9 cellular contexts compared by ENCODE assay signal in the genomic region with DNA sequence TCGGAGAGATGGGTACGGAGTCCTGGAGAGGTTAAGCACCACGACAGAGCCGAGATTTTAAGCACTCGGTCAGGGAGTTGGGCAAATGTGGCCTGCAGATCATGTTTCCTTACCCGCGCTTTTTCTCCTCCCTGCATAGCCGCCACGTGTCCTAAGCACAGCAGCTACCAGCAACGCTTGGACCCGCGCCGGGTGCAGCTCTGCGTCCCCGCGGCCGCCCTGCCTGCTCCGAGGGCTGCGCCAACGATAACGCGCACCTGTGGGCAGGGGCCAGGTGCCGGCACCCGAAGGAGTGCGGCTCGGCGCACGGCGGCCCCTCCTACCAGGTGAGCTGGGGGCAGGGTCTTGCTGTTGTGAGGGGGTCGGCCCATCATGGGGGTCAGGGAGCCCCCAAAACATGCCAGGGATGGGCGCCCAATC. TPM values are rescaled to one million over a fixed set of nuclear protein-coding genes. Genes with fewer than 3 reads are reported as not detected.
DNase-seq lines count a peak whose midpoint lies in the region; ATAC-seq and TF ChIP-seq lines count a peak whose summit lies in the region.
"Had no signal": no experiment of that assay in that cellular context is flagged by ENCODE, and none has a peak within 500 bp of the region (broad histone marks: within the 10 kb centered on the region; RNA-seq: fewer than 3 reads in every experiment).

No MANE protein-coding gene starts in this region.

- intact Hi-C loops in esophagus squamous epithelium (cut with DNase I) = no loop called here
- intact Hi-C loops in transverse colon (cut with DNase I; ENCODE audit: low total_unique reads) = no loop called here

- peak; percentile 5 to 6 for ATAC-seq in naive B cell (ENCODE audit: low read depth in 2 of 2)

- no peak for TF ChIP-seq POLR2A in esophagus squamous epithelium (IDR thresholded peaks at IDR 0.05)
- no peak for TF ChIP-seq POLR2A in transverse colon (IDR thresholded peaks at IDR 0.05)

- peak overlapping the region; percentile 64 for H3K27ac ChIP-seq in C4-2B
- H3K27ac ChIP-seq in Karpas-422 (ENCODE audit: low read length) = no peak overlapping the region
- no peak overlapping the region for H3K27ac ChIP-seq in coronary artery
- no peak overlapping the region for H3K27ac ChIP-seq in esophagus squamous epithelium
- H3K27ac ChIP-seq in transverse colon = no peak overlapping the region

- 10 to 37% methylated on average over 9 to 22 of the region's 31 CpGs for WGBS in esophagus squamous epithelium, 2 donors
- WGBS in transverse colon (ENCODE audit: low coverage in 1 of 2), 2 donors = 30% methylated on average over 16 of the region's 31 CpGs; no CpG with 5 or more reads in 1 of the 2 donors

- no peak for TF ChIP-seq EP300 in transverse colon (IDR thresholded peaks at IDR 0.05; ENCODE audit: low read depth)

- peak overlapping the region; percentile 91; the same call in 1 of the 2 replicates for H2AFZ ChIP-seq in Karpas-422 (ENCODE audit: low read length)

- peak overlapping the region; percentile 57 for H3K4me2 ChIP-seq in Karpas-422 (ENCODE audit: low read depth, low read length, poor library complexity, severe bottlenecking)

- no peaks in the 10 kb centered on the region for H3K27me3 ChIP-seq in Karpas-422 (ENCODE audit: low read length)
- peaks cover 0 to 33% (median 0%) of the 10 kb centered on the region in 4 donors for H3K27me3 ChIP-seq in esophagus squamous epithelium
- H3K27me3 ChIP-seq in transverse colon = peaks cover 8% of the 10 kb centered on the region

- H3K9me3 ChIP-seq in Karpas-422 (ENCODE audit: low read length) = no peaks in the 10 kb centered on the region
- no peaks in the 10 kb centered on the region for H3K9me3 ChIP-seq in esophagus squamous epithelium
- no peaks in the 10 kb centered on the region for H3K9me3 ChIP-seq in transverse colon

- no peaks in the 10 kb centered on the region for H4K20me1 ChIP-seq in Karpas-422 (ENCODE audit: insufficient read depth, low read depth, low read length)

- no peaks in the 10 kb centered on the region for H3K9me3 Mint-ChIP-seq in naive B cell

- H3K36me3 ChIP-seq in Karpas-422 (ENCODE audit: insufficient read depth, low read length) (no peaks in the 10 kb centered on the region), esophagus squamous epithelium (no peaks in the 10 kb centered on the region), transverse colon (no peaks in the 10 kb centered on the region)

- no peaks in the 10 kb centered on the region for H3K9me2 ChIP-seq in Karpas-422 (replicated peaks; ENCODE audit: insufficient read depth, low read length)

- no peaks in the 10 kb centered on the region for H3K36me3 Mint-ChIP-seq in naive B cell

- H3K4me3 Mint-ChIP-seq in naive B cell = peak overlapping the region in 6 of 8 donors; percentile 40 to 87 (median 77)

- H3K27me3 Mint-ChIP-seq in naive B cell = peaks cover 0 to 1% (median 0%) of the 10 kb centered on the region in 3 donors

- in situ Hi-C loops in transverse colon (cut with MboI; ENCODE audit: low pct_ligation_motif_present in 1 of 4, low pct_unique_long_range_greater_than_20kb in 1 of 4, low sequenced_read_pairs in 3 of 4) = no loop called here

- H3K4me1 ChIP-seq in Karpas-422 (ENCODE audit: low read length) (peaks cover 31% of the 10 kb centered on the region), esophagus squamous epithelium (peaks cover 11 to 55% (median 22%) of the 10 kb centered on the region in 3 donors), transverse colon (peaks cover 0 to 9% (median 5%) of the 10 kb centered on the region in 4 donors)

- DNase-seq in Karpas-422 = no peak
- DNase-seq in coronary artery (ENCODE audit: low spot score) = no peak
- DNase-seq in naive B cell = no peak
- no peak for DNase-seq in NCI-H446 (lab: John Stamatoyannopoulos, UW)
- DNase-seq in esophagus squamous epithelium (lab: John Stamatoyannopoulos, UW) = no peak
- DNase-seq in transverse colon = no peak
- no peak for DNase-seq in superior temporal gyrus (ENCODE audit: extremely low spot score)

- TF ChIP-seq CTCF in C4-2B (conservative IDR thresholded peaks at IDR 0.05) = peak; percentile 67
- TF ChIP-seq CTCF in coronary artery (IDR thresholded peaks at IDR 0.05) = no peak
- no peak for TF ChIP-seq CTCF in esophagus squamous epithelium (IDR thresholded peaks at IDR 0.05)
- TF ChIP-seq CTCF in transverse colon (IDR thresholded peaks at IDR 0.05) = no peak

- 0 out of 2 replicates have a peak overlapping the region, but pooled peaks have one; percentile 37 for H3K9ac ChIP-seq in Karpas-422 (ENCODE audit: low read length)

- H3K4me1 Mint-ChIP-seq in naive B cell = peaks cover 29 to 52% (median 38%) of the 10 kb centered on the region in 3 donors

- peak overlapping the region in 1 of 6 donors; percentile 65 for H3K27ac Mint-ChIP-seq in naive B cell

- no peaks in the 10 kb centered on the region for H3K79me2 ChIP-seq in Karpas-422 (ENCODE audit: low read length)

- H3K4me3 ChIP-seq in Karpas-422 (ENCODE audit: low read length) (no peak overlapping the region), coronary artery (peak overlapping the region; percentile 45), esophagus squamous epithelium (peak overlapping the region in 1 of 4 donors; percentile 42), transverse colon (no peak overlapping the region)
- H3K4me3 ChIP-seq: lung had no signal

RNA-seq across cellular contexts. Expression of a gene that starts 24.8 kb away (rescaled TPM):
- not detected in 2 replicates for total RNA-seq in Karpas-422 (2014; rRNA removed; shearing (Covaris generic); ENCODE audit: low replicate concordance)
- polyA plus RNA-seq in naive B cell (ENCODE audit: low read depth in 6 of 6) = not detected
- total RNA-seq in esophagus squamous epithelium = 100 to 1,000 TPM; 282 to 837 (median 489) TPM
- 1,000 to 10,000 TPM; 1,678 to 4,641 (median 3,622) TPM for total RNA-seq in transverse colon

RNA-seq across cellular contexts. Expression of a gene that starts 44.1 kb away (rescaled TPM):
- 0.22 TPM in 1 of 2 replicates, not detected in the other for total RNA-seq in Karpas-422 (2014; rRNA removed; shearing (Covaris generic); ENCODE audit: low replicate concordance)
- not detected for polyA plus RNA-seq in naive B cell (ENCODE audit: low read depth in 6 of 6)
- 1 to 10 TPM; 1.3 to 8.2 (median 1.6) TPM for total RNA-seq in esophagus squamous epithelium
- 10 to 100 TPM in 3 of 4 donors, 1 to 10 TPM in 1; 9.8 to 71.8 (median 25.9) TPM for total RNA-seq in transverse colon

RNA-seq across cellular contexts. Expression of a gene that starts 47.8 kb away (rescaled TPM):
- total RNA-seq in Karpas-422 (2014; rRNA removed; shearing (Covaris generic); ENCODE audit: low replicate concordance) = not detected in 2 replicates
- polyA plus RNA-seq in naive B cell (ENCODE audit: low read depth in 6 of 6) = 1 to 10 TPM; 1.0 to 2.7 (median 1.2) TPM
- total RNA-seq in esophagus squamous epithelium = 10 to 100 TPM in 2 of 4 donors, 1 to 10 TPM in 1, not detected in 1; 3.9 to 29.9 (median 10.1) TPM
- 10 to 100 TPM in 2 of 4 donors, not detected in 2; 10.6 to 29.2 TPM for total RNA-seq in transverse colon

RNA-seq across cellular contexts. Expression of a gene that starts 49.3 kb away (rescaled TPM):
- total RNA-seq in Karpas-422 (2014; rRNA removed; shearing (Covaris generic); ENCODE audit: low replicate concordance) = 0.11 TPM in 1 of 2 replicates, not detected in the other
- polyA plus RNA-seq in naive B cell (ENCODE audit: low read depth in 6 of 6) = not detected
- total RNA-seq in esophagus squamous epithelium (under 1 TPM in 2 of 4 donors, not detected in 2; 0.19 to 0.47 TPM), transverse colon (under 1 TPM in 2 of 4 donors, not detected in 2; 0.32 to 0.68 TPM)

RNA-seq across cellular contexts. Expression of a gene that starts 52.2 kb away (rescaled TPM):
- not detected in 2 replicates for total RNA-seq in Karpas-422 (2014; rRNA removed; shearing (Covaris generic); ENCODE audit: low replicate concordance)
- polyA plus RNA-seq in naive B cell (ENCODE audit: low read depth in 6 of 6) = 1 to 10 TPM; 2.0 to 4.5 (median 3.4) TPM
- total RNA-seq in esophagus squamous epithelium (not detected), transverse colon (not detected)
- total RNA-seq: lung had no signal

Comparison
In these comparisons a context has a peak if more than half of its experiments do, and no peak if none do; other contexts are left out.
1. RNA of a gene that starts 24.8 kb away (total RNA-seq): 1,678 to 4,641 TPM in transverse colon and 282 to 837 TPM in esophagus squamous epithelium; not detected in Karpas-422; every median in the first group is over 100 times any median in the second.